16 cellular contexts compared by ENCODE assay signal in the genomic region with DNA sequence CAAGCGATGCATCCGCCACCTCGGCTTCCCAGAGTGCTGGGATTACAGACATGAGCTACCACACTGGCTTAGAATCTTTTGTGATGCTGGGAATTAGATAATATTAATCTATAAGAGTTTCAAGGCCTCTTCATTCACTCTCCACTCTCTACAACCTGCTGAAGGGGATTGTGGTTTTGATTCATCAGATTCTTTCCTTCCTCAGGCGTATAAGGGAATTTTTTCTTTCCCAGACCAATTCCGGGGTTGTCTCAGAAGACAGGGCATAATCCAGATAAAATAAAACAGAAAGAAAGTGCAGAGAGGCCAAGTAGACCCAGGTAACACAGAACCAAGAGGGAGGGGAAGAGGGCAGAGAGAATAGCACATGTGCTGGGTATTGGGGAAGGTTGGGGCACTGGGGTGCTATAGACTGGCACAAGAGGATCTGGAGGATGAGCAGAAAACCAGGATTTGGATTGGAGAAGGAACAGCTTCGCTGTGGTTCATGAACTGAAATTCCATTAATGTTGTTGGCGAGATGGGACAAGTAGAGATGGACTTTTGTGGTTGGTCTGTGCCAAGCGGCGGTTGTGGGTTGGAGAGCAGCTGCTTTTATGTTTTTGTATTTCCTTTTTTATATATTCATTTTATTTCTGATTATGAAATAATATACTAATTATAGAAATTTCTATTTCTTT. TPM values are rescaled to one million over a fixed set of nuclear protein-coding genes. Genes with fewer than 3 reads are reported as not detected.
DNase-seq lines count a peak whose midpoint lies in the region; ATAC-seq and TF ChIP-seq lines count a peak whose summit lies in the region.
"Had no signal": no experiment of that assay in that cellular context is flagged by ENCODE, and none has a peak within 500 bp of the region (broad histone marks: within the 10 kb centered on the region; RNA-seq: fewer than 3 reads in every experiment).

No MANE protein-coding gene starts in this region.

- TF ChIP-seq CTCF in activated CD8-positive, alpha-beta T cell treated with anti-CD3 and anti-CD28 coated beads for 36 hours (IDR thresholded peaks at IDR 0.05), result no peak
- no peak for TF ChIP-seq CTCF in foreskin keratinocyte (conservative IDR thresholded peaks at IDR 0.05)
- no peak for TF ChIP-seq CTCF in esophagus muscularis mucosa (IDR thresholded peaks at IDR 0.05)

- no peaks in the 10 kb centered on the region for H3K27me3 Mint-ChIP-seq in activated T-cell treated with anti-CD3 and anti-CD28 coated beads, Interleukin-2, amount 50 U/mL, for 72 hours (ENCODE audit: low read depth)
- no peaks in the 10 kb centered on the region for H3K27me3 Mint-ChIP-seq in activated CD8-positive, alpha-beta T cell treated with anti-CD3 and anti-CD28 coated beads for 36 hours
- no peaks in the 10 kb centered on the region for H3K27me3 Mint-ChIP-seq in stimulated activated naive CD8-positive, alpha-beta T cell treated with anti-CD3 and anti-CD28 coated beads, Interleukin-15, amount 100 ng/mL, for 72 hours
- H3K27me3 Mint-ChIP-seq: type B pancreatic cell had no signal

- H3K4me3 Mint-ChIP-seq in activated T-cell treated with anti-CD3 and anti-CD28 coated beads, Interleukin-2, amount 50 U/mL, for 72 hours, result peak overlapping the region; percentile 34 to 45
- no peak overlapping the region for H3K4me3 Mint-ChIP-seq in activated CD8-positive, alpha-beta T cell treated with anti-CD3 and anti-CD28 coated beads for 36 hours
- H3K4me3 Mint-ChIP-seq in stimulated activated naive CD8-positive, alpha-beta T cell treated with anti-CD3 and anti-CD28 coated beads, Interleukin-15, amount 100 ng/mL, for 72 hours, result peak overlapping the region in 1 of 2 donors; percentile 30
- H3K4me3 Mint-ChIP-seq: type B pancreatic cell had no signal

- no peak for TF ChIP-seq POLR2A in esophagus muscularis mucosa (IDR thresholded peaks at IDR 0.05; ENCODE audit: low read depth)

- intact Hi-C loops in activated CD8-positive, alpha-beta T cell treated with anti-CD3 and anti-CD28 coated beads for 36 hours (cut with micrococcal nuclease), result no loop called here
- intact Hi-C loops in esophagus muscularis mucosa (cut with DNase I), result no loop called here

- peaks cover 14 to 40% of the 10 kb centered on the region in 2 donors for H3K36me3 Mint-ChIP-seq in activated T-cell treated with anti-CD3 and anti-CD28 coated beads, Interleukin-2, amount 50 U/mL, for 72 hours (ENCODE audit: insufficient read depth in 2 of 2)
- peaks cover 63% of the 10 kb centered on the region for H3K36me3 Mint-ChIP-seq in activated CD8-positive, alpha-beta T cell treated with anti-CD3 and anti-CD28 coated beads for 36 hours (ENCODE audit: low read depth)

- H3K27ac Mint-ChIP-seq in activated T-cell treated with anti-CD3 and anti-CD28 coated beads, Interleukin-2, amount 50 U/mL, for 72 hours, result peak overlapping the region; percentile 94
- H3K27ac Mint-ChIP-seq in activated CD8-positive, alpha-beta T cell treated with anti-CD3 and anti-CD28 coated beads for 36 hours, result peak overlapping the region; percentile 94
- peak overlapping the region; percentile 79 to 92 for H3K27ac Mint-ChIP-seq in stimulated activated naive CD8-positive, alpha-beta T cell treated with anti-CD3 and anti-CD28 coated beads, Interleukin-15, amount 100 ng/mL, for 72 hours
- H3K27ac Mint-ChIP-seq: type B pancreatic cell had no signal

- no peak for DNase-seq in activated T-cell treated with anti-CD3 and anti-CD28 coated beads, Interleukin-2, amount 50 U/mL, for 72 hours
- DNase-seq in activated T-cell treated with anti-CD3 and anti-CD28 coated beads, Interleukin-2, amount 50 U/mL, for 1 hour, result no peak
- DNase-seq in activated CD8-positive, alpha-beta T cell treated with anti-CD3 and anti-CD28 coated beads for 36 hours, result no peak
- DNase-seq in foreskin keratinocyte (peak in 1 of 2 donors; percentile 75), esophagus muscularis mucosa (ENCODE audit: extremely low spot score) (no peak), HUDEP-2 (lab: John Stamatoyannopoulos, UW; ENCODE audit: unreplicated experiment in 76 of 76) (no peak)
- no peak for DNase-seq in stimulated activated naive CD8-positive, alpha-beta T cell treated with anti-CD3 and anti-CD28 coated beads, Interleukin-15, amount 100 ng/mL, for 72 hours
- DNase-seq: activated gamma-delta T cell, NCI-H1048, NCI-H226, pancreas had no signal

- WGBS in esophagus muscularis mucosa, result 86% methylated on average over 9 of the region's 9 CpGs

- H3K4me3 ChIP-seq in esophagus muscularis mucosa, result no peak overlapping the region
- H3K4me3 ChIP-seq: pancreas, SJSA1 had no signal

- H3K36me3 ChIP-seq in esophagus muscularis mucosa, result peaks cover 5 to 19% (median 9%) of the 10 kb centered on the region in 4 donors

- no peaks in the 10 kb centered on the region for H3K9me3 ChIP-seq in esophagus muscularis mucosa
- H3K9me3 ChIP-seq: pancreas, SJSA1 had no signal

- H3K4me1 Mint-ChIP-seq in activated T-cell treated with anti-CD3 and anti-CD28 coated beads, Interleukin-2, amount 50 U/mL, for 72 hours (ENCODE audit: low read depth), result peaks cover 84% of the 10 kb centered on the region
- H3K4me1 Mint-ChIP-seq in activated CD8-positive, alpha-beta T cell treated with anti-CD3 and anti-CD28 coated beads for 36 hours (ENCODE audit: low read depth), result peaks cover 72% of the 10 kb centered on the region
- H3K4me1 Mint-ChIP-seq in stimulated activated naive CD8-positive, alpha-beta T cell treated with anti-CD3 and anti-CD28 coated beads, Interleukin-15, amount 100 ng/mL, for 72 hours, result peaks cover 72% of the 10 kb centered on the region

- ATAC-seq in activated T-cell treated with anti-CD3 and anti-CD28 coated beads, Interleukin-2, amount 50 U/mL, for 72 hours (replicated peaks in 1 of 2), result no peak
- ATAC-seq in activated CD8-positive, alpha-beta T cell treated with anti-CD3 and anti-CD28 coated beads for 36 hours, result no peak
- ATAC-seq in foreskin keratinocyte (peak; percentile 42), HG02798 (IDR thresholded peaks at IDR 0.05; ENCODE audit: poor library complexity, unreplicated experiment) (no peak)
- ATAC-seq in stimulated activated naive CD8-positive, alpha-beta T cell treated with anti-CD3 and anti-CD28 coated beads, Interleukin-15, amount 100 ng/mL, for 72 hours, result no peak
- ATAC-seq: pancreas had no signal

- CTCF ChIA-PET in activated CD8-positive, alpha-beta T cell treated with anti-CD3 and anti-CD28 coated beads for 36 hours (lab: Charles Lee), result interaction anchor here (1.9 kb wide), 1 partner anchor 23 kb away, joined by 7 read pairs; no protein-coding TSS in a partner anchor

- no peak for TF ChIP-seq EP300 in esophagus muscularis mucosa (IDR thresholded peaks at IDR 0.05)

- H3K9me3 Mint-ChIP-seq in activated T-cell treated with anti-CD3 and anti-CD28 coated beads, Interleukin-2, amount 50 U/mL, for 72 hours, result peaks cover 0 to 1% of the 10 kb centered on the region in 2 donors
- peaks cover 3% of the 10 kb centered on the region for H3K9me3 Mint-ChIP-seq in activated CD8-positive, alpha-beta T cell treated with anti-CD3 and anti-CD28 coated beads for 36 hours
- no peaks in the 10 kb centered on the region for H3K9me3 Mint-ChIP-seq in stimulated activated naive CD8-positive, alpha-beta T cell treated with anti-CD3 and anti-CD28 coated beads, Interleukin-15, amount 100 ng/mL, for 72 hours
- H3K9me3 Mint-ChIP-seq: type B pancreatic cell had no signal

- H3K4me1 ChIP-seq in foreskin keratinocyte (peaks cover 9% of the 10 kb centered on the region), esophagus muscularis mucosa (peaks cover 52 to 82% (median 80%) of the 10 kb centered on the region in 4 donors)

- peak overlapping the region; percentile 25 for H3K27ac ChIP-seq in foreskin keratinocyte
- H3K27ac ChIP-seq in esophagus muscularis mucosa (replicated peaks in 1 of 4), result peak overlapping the region in 2 of 4 donors; percentile 60 to 95
- H3K27ac ChIP-seq: pancreas, SJSA1 had no signal

- H3K27me3 ChIP-seq in foreskin keratinocyte (no peaks in the 10 kb centered on the region), esophagus muscularis mucosa (no peaks in the 10 kb centered on the region)
- H3K27me3 ChIP-seq: pancreas, SJSA1 had no signal

- POLR2A ChIA-PET in activated CD8-positive, alpha-beta T cell treated with anti-CD3 and anti-CD28 coated beads for 36 hours (lab: Charles Lee), result interaction anchor here (4.4 kb wide), 1 partner anchor 14 kb away, joined by 29 read pairs; a partner anchor contains a TSS

RNA-seq across cellular contexts. Expression of a gene that starts 12.8 kb away (rescaled TPM):
- 100 to 1,000 TPM in 1 of 2 donors, 10 to 100 TPM in 1; 93.1 to 106 TPM for total RNA-seq in activated T-cell treated with anti-CD3 and anti-CD28 coated beads, Interleukin-2, amount 50 U/mL, for 72 hours
- 10 to 100 TPM; 72.7 to 74.2 TPM for total RNA-seq in activated CD8-positive, alpha-beta T cell treated with anti-CD3 and anti-CD28 coated beads for 36 hours
- total RNA-seq in foreskin keratinocyte (50.4 and 69.2 TPM in 2 replicates), esophagus muscularis mucosa (100 to 1,000 TPM; 100 to 142 (median 110) TPM)
- polyA plus RNA-seq in foreskin keratinocyte, result 40.9 and 52.1 TPM in 2 replicates

RNA-seq across cellular contexts. Expression of a gene that starts 17.4 kb away (rescaled TPM):
- 10 to 100 TPM; 81.5 to 95.3 TPM for total RNA-seq in activated T-cell treated with anti-CD3 and anti-CD28 coated beads, Interleukin-2, amount 50 U/mL, for 72 hours
- total RNA-seq in activated CD8-positive, alpha-beta T cell treated with anti-CD3 and anti-CD28 coated beads for 36 hours, result 10 to 100 TPM; 72.7 to 75.6 TPM
- total RNA-seq in foreskin keratinocyte (62.2 and 68.7 TPM in 2 replicates), esophagus muscularis mucosa (10 to 100 TPM; 39.5 to 72.3 (median 46.1) TPM)
- 40.9 and 43.7 TPM in 2 replicates for polyA plus RNA-seq in foreskin keratinocyte

RNA-seq across cellular contexts. Expression of a gene that starts 24.8 kb away (rescaled TPM):
- not detected for total RNA-seq in activated T-cell treated with anti-CD3 and anti-CD28 coated beads, Interleukin-2, amount 50 U/mL, for 72 hours
- not detected for total RNA-seq in activated CD8-positive, alpha-beta T cell treated with anti-CD3 and anti-CD28 coated beads for 36 hours
- total RNA-seq in foreskin keratinocyte (not detected in 2 replicates), esophagus muscularis mucosa (1 to 10 TPM in 2 of 4 donors, under 1 TPM in 2; 0.50 to 2.9 (median 1.3) TPM)
- not detected in 2 replicates for polyA plus RNA-seq in foreskin keratinocyte
- total RNA-seq: lung microvascular endothelial cell, SJSA1 had no signal
- polyA plus RNA-seq: AG04450, pancreas had no signal

RNA-seq across cellular contexts. Expression of a gene that starts 45.4 kb away (rescaled TPM):
- total RNA-seq in activated T-cell treated with anti-CD3 and anti-CD28 coated beads, Interleukin-2, amount 50 U/mL, for 72 hours, result 10 to 100 TPM; 32.2 to 41.9 TPM
- 10 to 100 TPM; 38.9 to 42.1 TPM for total RNA-seq in activated CD8-positive, alpha-beta T cell treated with anti-CD3 and anti-CD28 coated beads for 36 hours
- total RNA-seq in foreskin keratinocyte, result 23.6 and 29.2 TPM in 2 replicates
- 3.7 and 4.0 TPM in 2 replicates for polyA plus RNA-seq in foreskin keratinocyte
- 10 to 100 TPM; 23.0 to 35.8 (median 33.9) TPM for total RNA-seq in esophagus muscularis mucosa
